Comparison of ENCODE assay signal across 19 cellular contexts in the genomic region with DNA sequence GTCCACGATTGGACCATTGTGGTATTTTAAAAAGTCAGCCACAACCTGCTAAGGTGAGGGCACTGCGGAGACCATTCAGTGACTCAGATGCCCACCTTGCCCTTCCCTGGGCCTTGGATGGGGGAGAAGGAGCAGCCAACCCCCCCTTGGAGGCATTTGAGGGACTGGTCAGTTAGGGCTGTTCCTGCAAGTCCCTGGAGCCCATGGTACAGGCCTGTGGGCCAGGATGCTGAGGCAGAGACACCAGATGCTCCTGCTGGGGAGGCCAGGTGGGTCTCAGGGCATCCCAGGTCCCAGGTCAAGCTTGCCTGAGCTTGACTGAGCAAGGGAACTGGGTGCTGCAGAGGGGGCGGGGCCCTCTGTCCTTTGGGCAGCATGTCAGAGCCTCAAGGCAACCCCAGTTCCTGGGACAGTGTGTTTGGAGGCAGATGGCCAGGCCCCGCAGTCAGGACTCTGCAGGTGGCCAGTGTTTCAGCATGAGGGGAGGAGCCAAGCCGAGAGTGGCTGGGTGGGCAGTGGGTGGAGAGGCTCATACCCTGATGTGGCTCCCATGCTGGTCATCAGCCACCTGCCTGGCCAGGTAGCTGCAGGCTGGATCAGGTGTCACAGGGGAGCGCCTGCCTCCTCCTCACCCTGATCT. TPM values are rescaled to one million over a fixed set of nuclear protein-coding genes. Genes with fewer than 3 reads are reported as not detected.
DNase-seq lines count a peak whose midpoint lies in the region; ATAC-seq and TF ChIP-seq lines count a peak whose summit lies in the region.
"Had no signal": no experiment of that assay in that cellular context is flagged by ENCODE, and none has a peak within 500 bp of the region (broad histone marks: within the 10 kb centered on the region; RNA-seq: fewer than 3 reads in every experiment).

No MANE protein-coding gene starts in this region.

- 68 to 74% methylated on average over 6 of the region's 6 CpGs for WGBS in sigmoid colon, 2 donors
- WGBS in esophagus squamous epithelium, 2 donors = 74 to 79% methylated on average over 3 to 4 of the region's 6 CpGs

- TF ChIP-seq CTCF in HEK293 (tag by site-specific recombination; IDR thresholded peaks at IDR 0.05) (no peak), left lung (IDR thresholded peaks at IDR 0.05) (no peak), sigmoid colon (IDR thresholded peaks at IDR 0.05) (no peak), esophagus squamous epithelium (IDR thresholded peaks at IDR 0.05) (no peak)

- intact Hi-C loops in left lung (cut with DNase I) = no loop called here
- intact Hi-C loops in sigmoid colon (cut with DNase I) = no loop called here
- intact Hi-C loops in esophagus squamous epithelium (cut with DNase I) = no loop called here
- intact Hi-C loops in head of caudate nucleus (cut with DNase I) = no loop called here

- TF ChIP-seq EP300 in sigmoid colon (IDR thresholded peaks at IDR 0.05) = no peak

- CTCF ChIA-PET in HEK293 (lab: Yijun Ruan, JAX) = interaction anchor here (0.6 kb wide), 1 partner anchor 226 kb away, joined by 5 read pairs; no protein-coding TSS in a partner anchor

- H3K4me3 ChIP-seq in HEK293 (ENCODE audit: low read depth, low read length) (no peak overlapping the region), left lung (no peak overlapping the region), sigmoid colon (no peak overlapping the region), esophagus squamous epithelium (no peak overlapping the region)
- H3K4me3 ChIP-seq: K562 had no signal

- TF ChIP-seq POLR2A in sigmoid colon (IDR thresholded peaks at IDR 0.05) (no peak), esophagus squamous epithelium (IDR thresholded peaks at IDR 0.05) (no peak)

- H3K27me3 ChIP-seq in left lung (peaks cover 0 to 17% of the 10 kb centered on the region in 2 donors), sigmoid colon (peaks cover 0 to 18% (median 0%) of the 10 kb centered on the region in 3 donors), esophagus squamous epithelium (peaks cover 0 to 28% (median 0%) of the 10 kb centered on the region in 4 donors)

- peak; percentile 51 for DNase-seq in NCI-H146 treated with DMSO at 0.1 percent for 48 hours (lab: John Stamatoyannopoulos, UW; ENCODE audit: unreplicated experiment)
- peak; percentile 14 to 65 for DNase-seq in left lung
- DNase-seq in sigmoid colon = peak; percentile 43
- DNase-seq in NCI-H774 (lab: John Stamatoyannopoulos, UW) = no peak
- DNase-seq in esophagus squamous epithelium (lab: John Stamatoyannopoulos, UW) = no peak
- no peak for DNase-seq in head of caudate nucleus
- DNase-seq: Calu3; CD4-positive, alpha-beta T cell; H9; MV-4-11; NCI-H1417 treated with DMSO at 0.1 percent for 48 hours; NCI-H2029 treated with DMSO at 0.1 percent for 48 hours; NCI-H82; SHP77 treated with DMSO at 0.1 percent for 48 hours had no signal

- H3K36me3 ChIP-seq in HEK293 (ENCODE audit: control insufficient read depth in 2 of 2, insufficient read depth in 1 of 2, low read length in 2 of 2) = no peaks in the 10 kb centered on the region
- no peaks in the 10 kb centered on the region for H3K36me3 ChIP-seq in left lung
- H3K36me3 ChIP-seq in sigmoid colon = no peaks in the 10 kb centered on the region
- H3K36me3 ChIP-seq in esophagus squamous epithelium = no peaks in the 10 kb centered on the region

- POLR2A ChIA-PET in HEK293 (lab: Yijun Ruan, JAX) = no interaction called here

- H3K27ac ChIP-seq in HEK293 (ENCODE audit: extremely low read depth, low read depth, low read length) (no peak overlapping the region), left lung (no peak overlapping the region), sigmoid colon (no peak overlapping the region), esophagus squamous epithelium (no peak overlapping the region)

- H3K4me1 ChIP-seq in HEK293 (ENCODE audit: control insufficient read depth, insufficient read depth, low read length) = no peaks in the 10 kb centered on the region
- no peaks in the 10 kb centered on the region for H3K4me1 ChIP-seq in left lung
- H3K4me1 ChIP-seq in sigmoid colon = no peaks in the 10 kb centered on the region
- no peaks in the 10 kb centered on the region for H3K4me1 ChIP-seq in esophagus squamous epithelium

- no peak for ATAC-seq in left lung
- ATAC-seq: K562, SK-N-SH treated with all-trans-retinoic acid at 6 μM for 48 hours had no signal

- H3K9me3 ChIP-seq in HEK293 (ENCODE audit: control insufficient read depth, insufficient read depth, low read depth, low read length) (no peaks in the 10 kb centered on the region), left lung (no peaks in the 10 kb centered on the region), sigmoid colon (no peaks in the 10 kb centered on the region), esophagus squamous epithelium (no peaks in the 10 kb centered on the region)

TF ChIP-seq in HEK293, 187 proteins besides CTCF, POLR2A, EP300 and RAD21:
- TF ChIP-seq ZNF792 (tag by site-specific recombination; IDR thresholded peaks at IDR 0.05) (no peak), HOXA7 (CRISPR knock-in tag; IDR thresholded peaks at IDR 0.05; ENCODE audit: borderline replicate concordance) (no peak), GLIS1 (tag by site-specific recombination; IDR thresholded peaks at IDR 0.05) (0 out of 2 replicates have a peak, but pooled peaks have one; percentile 13), ZNF544 (tag by site-specific recombination; IDR thresholded peaks at IDR 0.05) (no peak), ZIC2 (tag by site-specific recombination; IDR thresholded peaks at IDR 0.05) (0 out of 2 replicates have a peak, but pooled peaks have one; percentile 24)

RNA-seq across cellular contexts. Expression of a gene that starts 27.5 kb away (rescaled TPM):
- 1 to 10 TPM in 1 of 2 donors, under 1 TPM in 1; 0.10 to 4.3 TPM for total RNA-seq in left lung
- not detected for total RNA-seq in sigmoid colon
- under 1 TPM in 1 of 3 donors, not detected in 2; 0.06 TPM for polyA plus RNA-seq in sigmoid colon
- under 1 TPM in 1 of 4 donors, not detected in 3; 0.19 TPM for total RNA-seq in esophagus squamous epithelium
- total RNA-seq: Calu3, K562, NCI-H460 had no signal
- polyA plus RNA-seq: AG04450, K562 had no signal

Comparison
In these comparisons a context has a peak if more than half of its experiments do, and no peak if none do; other contexts are left out.
1. DNase-seq: peak in NCI-H146 treated with DMSO at 0.1 percent for 48 hours (single experiment), left lung (2 of 2) and sigmoid colon (single experiment); none in NCI-H774 (single experiment), esophagus squamous epithelium (single experiment) and head of caudate nucleus (0 of 42).